Comparison of ENCODE assay signal across 8 cellular contexts in the genomic region with DNA sequence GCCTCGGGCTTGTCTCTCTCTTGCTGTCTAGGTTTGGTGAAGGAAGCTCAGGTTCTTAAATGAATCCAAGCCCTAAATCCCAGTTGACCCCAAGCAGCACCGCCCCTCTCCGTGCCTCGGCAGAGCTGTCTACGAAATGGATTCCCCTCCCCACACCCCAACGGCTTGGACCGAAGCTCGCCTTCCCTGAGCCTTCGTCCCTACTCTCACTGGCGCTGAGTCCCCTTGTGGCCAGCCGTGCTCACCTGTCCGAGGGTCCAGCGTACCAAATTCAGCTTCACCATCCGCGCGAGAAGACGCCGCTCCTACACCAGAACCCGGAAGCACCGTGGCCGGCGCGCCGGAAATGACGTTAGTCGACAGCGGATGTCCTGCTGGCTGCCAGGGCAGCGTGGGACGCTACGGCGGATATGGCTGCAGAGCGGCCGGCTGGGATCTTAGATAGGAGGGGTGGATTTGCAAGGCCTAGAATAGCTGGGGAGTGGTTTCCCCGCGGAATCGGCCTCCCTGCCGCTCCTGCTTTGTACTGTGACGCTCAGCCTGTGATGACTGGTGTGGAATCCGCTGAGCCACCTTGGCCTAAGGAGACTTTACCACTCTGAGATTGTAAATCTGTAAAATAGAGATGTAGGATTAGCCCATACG. TPM values are rescaled to one million over a fixed set of nuclear protein-coding genes. Genes with fewer than 3 reads are reported as not detected.
A peak's percentile ranks its signal among the peaks of the same experiment; 100 is the strongest.
DNase-seq lines count a peak whose midpoint lies in the region; ATAC-seq and TF ChIP-seq lines count a peak whose summit lies in the region.

Gene TFIP11 (minus strand): TSS at position 325 of the 645 bp plus-strand sequence. CDS start 2,201 bp downstream, outside the sequence.

- no peaks in the 10 kb centered on the region for H3K9me2 ChIP-seq in neural cell (ENCODE audit: insufficient read depth, low read length)

- peak; percentile 59 for TF ChIP-seq RAD21 in neural cell (conservative IDR thresholded peaks at IDR 0.05)

- no peaks in the 10 kb centered on the region for H4K20me1 ChIP-seq in neural cell (ENCODE audit: insufficient read depth)

- peak within 1 kb of the TSS; percentile 98 to 100 for H3K4me3 Mint-ChIP-seq in stimulated activated naive CD8-positive, alpha-beta T cell treated with anti-CD3 and anti-CD28 coated beads, Interleukin-15, amount 100 ng/mL, for 72 hours

- TF ChIP-seq CTCF in fibroblast of villous mesenchyme (IDR thresholded peaks at IDR 0.05; ENCODE audit: insufficient read depth, low read depth, low read length) (no peak), neural cell (IDR thresholded peaks at IDR 0.05; ENCODE audit: poor library complexity, severe bottlenecking) (peak; percentile 23)

- H3K9ac ChIP-seq in neural cell (ENCODE audit: low read length): peak within 1 kb of the TSS; percentile 82

- ATAC-seq in stimulated activated naive CD8-positive, alpha-beta T cell treated with anti-CD3 and anti-CD28 coated beads, Interleukin-15, amount 100 ng/mL, for 72 hours: peak; percentile 99

- no peaks in the 10 kb centered on the region for H3K27me3 Mint-ChIP-seq in stimulated activated naive CD8-positive, alpha-beta T cell treated with anti-CD3 and anti-CD28 coated beads, Interleukin-15, amount 100 ng/mL, for 72 hours

- H2AFZ ChIP-seq in neural cell (ENCODE audit: low read depth, low read length): peak within 1 kb of the TSS; percentile 92

- peak within 1 kb of the TSS; percentile 97 to 99 for H3K27ac Mint-ChIP-seq in stimulated activated naive CD8-positive, alpha-beta T cell treated with anti-CD3 and anti-CD28 coated beads, Interleukin-15, amount 100 ng/mL, for 72 hours

- H3K9me3 Mint-ChIP-seq in stimulated activated naive CD8-positive, alpha-beta T cell treated with anti-CD3 and anti-CD28 coated beads, Interleukin-15, amount 100 ng/mL, for 72 hours: no peaks in the 10 kb centered on the region

- H3K4me3 ChIP-seq in H7 (ENCODE audit: insufficient read depth, low read depth, low read length) (peak within 1 kb of the TSS; percentile 90), MG63 (peak within 1 kb of the TSS; percentile 81), SJCRH30 (peak within 1 kb of the TSS; percentile 81), fibroblast of villous mesenchyme (ENCODE audit: low read depth, low read length) (peak within 1 kb of the TSS; percentile 83), neural cell (ENCODE audit: low read length) (peak within 1 kb of the TSS; percentile 72)

- peak within 1 kb of the TSS; percentile 51 for H3K27ac ChIP-seq in SJCRH30
- H3K27ac ChIP-seq in neural cell (ENCODE audit: low read length): peak within 1 kb of the TSS; percentile 74

- peak; percentile 55 for TF ChIP-seq EP300 in neural cell (conservative IDR thresholded peaks at IDR 0.05; ENCODE audit: poor library complexity, severe bottlenecking)

- peak; percentile 92 for DNase-seq in ELR (ENCODE audit: low read depth)
- peak; percentile 95 for DNase-seq in H7
- DNase-seq in MG63: peak; percentile 94
- DNase-seq in SJCRH30: peak; percentile 90
- DNase-seq in activated gamma-delta T cell treated with anti-CD3 and anti-CD28 coated beads, Interleukin-2, amount 50 U/mL, for 16 hours (ENCODE audit: low read depth): peak; percentile 86
- peak; percentile 93 for DNase-seq in fibroblast of villous mesenchyme (ENCODE audit: low read depth)
- peak; percentile 83 to 88 for DNase-seq in stimulated activated naive CD8-positive, alpha-beta T cell treated with anti-CD3 and anti-CD28 coated beads, Interleukin-15, amount 100 ng/mL, for 72 hours

- H3F3A ChIP-seq in neural cell (ENCODE audit: insufficient read depth, low read length, poor library complexity, severe bottlenecking): no peaks in the 10 kb centered on the region

- H3K9me3 ChIP-seq in MG63 (no peaks in the 10 kb centered on the region), SJCRH30 (replicated peaks) (no peaks in the 10 kb centered on the region), neural cell (ENCODE audit: low read length) (no peaks in the 10 kb centered on the region)

- H3K36me3 ChIP-seq in H7 (replicated peaks; ENCODE audit: control insufficient read depth, insufficient read depth, low read length): peaks cover 13% of the 10 kb centered on the region
- H3K36me3 ChIP-seq in MG63: peaks cover 27% of the 10 kb centered on the region
- peaks cover 12% of the 10 kb centered on the region for H3K36me3 ChIP-seq in SJCRH30
- no peaks in the 10 kb centered on the region for H3K36me3 ChIP-seq in neural cell (ENCODE audit: insufficient read depth, low read length)

- peaks cover 35% of the 10 kb centered on the region for H3K79me2 ChIP-seq in neural cell (replicated peaks; ENCODE audit: insufficient read depth, low read length)

- no peaks in the 10 kb centered on the region for H3K4me1 ChIP-seq in SJCRH30

- peaks cover 54% of the 10 kb centered on the region for H3K4me1 Mint-ChIP-seq in stimulated activated naive CD8-positive, alpha-beta T cell treated with anti-CD3 and anti-CD28 coated beads, Interleukin-15, amount 100 ng/mL, for 72 hours

- H3K27me3 ChIP-seq in H7 (ENCODE audit: control insufficient read depth, insufficient read depth, low read length) (no peaks in the 10 kb centered on the region), MG63 (no peaks in the 10 kb centered on the region), SJCRH30 (no peaks in the 10 kb centered on the region), neural cell (ENCODE audit: insufficient read depth, low read depth, low read length) (no peaks in the 10 kb centered on the region)

- peak within 1 kb of the TSS; percentile 99 for H3K4me2 ChIP-seq in neural cell (ENCODE audit: low read length)

TF ChIP-seq in neural cell, 6 proteins besides CTCF, POLR2A, EP300 and RAD21:
- TF ChIP-seq EZH2 (IDR thresholded peaks at IDR 0.05; ENCODE audit: borderline replicate concordance, insufficient read depth, low read length, poor library complexity, severe bottlenecking) (no peak), MXI1 (conservative IDR thresholded peaks at IDR 0.05; ENCODE audit: poor library complexity, severe bottlenecking) (peak; percentile 97), TAF1 (IDR thresholded peaks at IDR 0.05; ENCODE audit: low read depth) (peak; percentile 69), POLR2AphosphoS5 (IDR thresholded peaks at IDR 0.05) (peak; percentile 96), REST (IDR thresholded peaks at IDR 0.05; ENCODE audit: borderline replicate concordance) (no peak), SMC3 (conservative IDR thresholded peaks at IDR 0.05; ENCODE audit: poor library complexity) (no peak)

RNA-seq across cellular contexts. Expression of gene TFIP11, which starts in this region (rescaled TPM):
- 22.2 and 22.8 TPM in 2 replicates for total RNA-seq in H7 (2014; rRNA removed; shearing (Covaris generic))
- total RNA-seq in MG63 (2014; rRNA removed; shearing (Covaris generic); ENCODE audit: low replicate concordance): 37.6 and 51.1 TPM in 2 replicates
- 23.4 and 26.8 TPM in 2 replicates for total RNA-seq in SJCRH30 (2014; rRNA removed; shearing (Covaris generic))
- 32.9 and 34.5 TPM in 2 replicates for total RNA-seq in fibroblast of villous mesenchyme
- polyA plus RNA-seq in neural cell: 24.9 and 49.8 TPM in 2 replicates
- polyA minus RNA-seq in neural cell: 46.5 and 53.3 TPM in 2 replicates

Comparison
In these comparisons a context has a peak if more than half of its experiments do, and no peak if none do; other contexts are left out.
1. Peak in every context shown above with its lines: DNase-seq, ATAC-seq, H3K4me3 ChIP-seq and H3K27ac ChIP-seq.